ENCODE assay signal across 1 cellular context in genomic region chr7:130758429-130759056, GRCh38.
TF ChIP-seq lines count a peak whose summit lies in the region.

No MANE protein-coding gene starts in this region.

TF ChIP-seq in H1, 55 proteins besides CTCF, POLR2A, EP300 and RAD21 (continued from another document):
- TF ChIP-seq CHD7 (IDR thresholded peaks at IDR 0.05; ENCODE audit: insufficient replicate concordance, low read length), result no peak
- no peak for TF ChIP-seq HDAC6 (IDR thresholded peaks at IDR 0.05; ENCODE audit: low read depth, low read length)
- TF ChIP-seq ASH2L (IDR thresholded peaks at IDR 0.05; ENCODE audit: low read length), result no peak
- no peak for TF ChIP-seq BRCA1 (IDR thresholded peaks at IDR 0.05; ENCODE audit: low read depth, low read length)
- TF ChIP-seq CEBPB (IDR thresholded peaks at IDR 0.05; ENCODE audit: low read depth, low read length), result no peak
- no peak for TF ChIP-seq MAX (IDR thresholded peaks at IDR 0.05)
- no peak for TF ChIP-seq TAF7 (optimal IDR thresholded peaks at IDR 0.05; ENCODE audit: borderline replicate concordance, low read depth, low read length)
- no peak for TF ChIP-seq GTF2F1 (IDR thresholded peaks at IDR 0.05; ENCODE audit: borderline replicate concordance, low read depth, low read length)
- TF ChIP-seq TCF12 (IDR thresholded peaks at IDR 0.05; ENCODE audit: low read depth, low read length), result no peak
